In genomic region chr2:96507957-96508520, GRCh38 we compare ENCODE assay signal across 8 cellular contexts. TPM values are rescaled to one million over a fixed set of nuclear protein-coding genes. Genes with fewer than 3 reads are reported as not detected.
DNase-seq lines count a peak whose midpoint lies in the region; ATAC-seq and TF ChIP-seq lines count a peak whose summit lies in the region.

No MANE protein-coding gene starts in this region.

- intact Hi-C loops in PC-9 (cut with micrococcal nuclease; ENCODE audit: unreplicated experiment): loop anchor here (2.0 to 10.0 kb wide), 3 partner anchors 241 to 369 kb away; partner anchors contain the start of genes ASTL, CIAO1 and STARD7

- no peak overlapping the region for H3K27ac Mint-ChIP-seq in activated T-cell treated with anti-CD3 and anti-CD28 coated beads, Interleukin-2, amount 50 U/mL, for 24 hours
- H3K27ac Mint-ChIP-seq in neural progenitor cell: no peak overlapping the region

- H3K9ac ChIP-seq in fibroblast of lung (ENCODE audit: insufficient read depth, low read length) (no peak overlapping the region), neural progenitor cell (no peak overlapping the region), stomach smooth muscle (ENCODE audit: low read length in 2 of 2) (peak overlapping the region in 1 of 2 donors; percentile 36)

- H3K9me3 ChIP-seq in PC-9 (ENCODE audit: insufficient read depth, low read depth) (no peaks in the 10 kb centered on the region), fibroblast of lung (ENCODE audit: control insufficient read depth, insufficient read depth, low read depth, low read length) (no peaks in the 10 kb centered on the region), neural progenitor cell (ENCODE audit: low read depth) (no peaks in the 10 kb centered on the region), stomach smooth muscle (ENCODE audit: control insufficient read depth in 2 of 2, low read length in 2 of 2) (no peaks in the 10 kb centered on the region)

- TF ChIP-seq CTCF in PC-9 (conservative IDR thresholded peaks at IDR 0.05) (peak; percentile 100), fibroblast of lung (conservative IDR thresholded peaks at IDR 0.05 in 1 of 2, IDR thresholded peaks at IDR 0.05 in 1 of 2; ENCODE audit: low read depth in 1 of 2, low read length in 2 of 2) (peak; percentile 60 to 88), neural progenitor cell (IDR thresholded peaks at IDR 0.05) (peak; percentile 96)

- H3K4me2 ChIP-seq in PC-9: peak overlapping the region; percentile 62
- peak overlapping the region; percentile 92 for H3K4me2 ChIP-seq in fibroblast of lung (ENCODE audit: extremely low read depth, insufficient read depth, low read length)
- peak overlapping the region; percentile 67 for H3K4me2 ChIP-seq in neural progenitor cell

- peak; percentile 58 for ATAC-seq in HG03521 (IDR thresholded peaks at IDR 0.05; ENCODE audit: unreplicated experiment)

- H3K36me3 ChIP-seq in PC-9 (ENCODE audit: low read depth): no peaks in the 10 kb centered on the region
- no peaks in the 10 kb centered on the region for H3K36me3 ChIP-seq in fibroblast of lung (ENCODE audit: control insufficient read depth, insufficient read depth, low read length)
- no peaks in the 10 kb centered on the region for H3K36me3 ChIP-seq in neural progenitor cell
- no peaks in the 10 kb centered on the region for H3K36me3 ChIP-seq in stomach smooth muscle (ENCODE audit: control insufficient read depth in 2 of 2, insufficient read depth in 2 of 2, low read length in 2 of 2)

- H3K4me1 ChIP-seq in PC-9 (replicated peaks; ENCODE audit: insufficient read depth) (peaks cover 52% of the 10 kb centered on the region), fibroblast of lung (ENCODE audit: control insufficient read depth, extremely low read depth, insufficient read depth, low read length) (peaks cover 3% of the 10 kb centered on the region), neural progenitor cell (no peaks in the 10 kb centered on the region), stomach smooth muscle (ENCODE audit: control insufficient read depth, insufficient read depth, low read length) (peaks cover 17% of the 10 kb centered on the region)

- BruUV-seq in PC-9 (replicated peaks; lab: Mats Ljungman, UMichigan): no TSS peak

- H3K27ac ChIP-seq in PC-9 (no peak overlapping the region), fibroblast of lung (ENCODE audit: insufficient read depth, low read length) (no peak overlapping the region), neural progenitor cell (no peak overlapping the region), stomach smooth muscle (ENCODE audit: low read length) (no peak overlapping the region)

- no peaks in the 10 kb centered on the region for H3K9me3 Mint-ChIP-seq in activated T-cell treated with anti-CD3 and anti-CD28 coated beads, Interleukin-2, amount 50 U/mL, for 24 hours
- H3K9me3 Mint-ChIP-seq in neural progenitor cell: no peaks in the 10 kb centered on the region

- no peaks in the 10 kb centered on the region for H3K9me2 ChIP-seq in PC-9 (ENCODE audit: insufficient read depth)

- POLR2A ChIA-PET in PC-9 (lab: Charles Lee; ENCODE audit: unreplicated experiment): no interaction called here

- H2AFZ ChIP-seq in PC-9 (no peak overlapping the region), fibroblast of lung (ENCODE audit: low read length) (peak overlapping the region; percentile 65), neural progenitor cell (replicated peaks) (peak overlapping the region; percentile 86)

- H3K4me3 ChIP-seq in PC-9 (no peak overlapping the region), fibroblast of lung (replicated peaks in 1 of 4; ENCODE audit: control extremely low read depth in 1 of 4, insufficient read depth in 1 of 4, low read depth in 3 of 4, low read length in 4 of 4) (peak overlapping the region in 3 of 4 experiments; percentile 9 to 44 (median 26)), neural progenitor cell (peak overlapping the region; percentile 29), stomach smooth muscle (ENCODE audit: low read length in 2 of 2) (peak overlapping the region; percentile 27 to 70)

- peaks cover 20% of the 10 kb centered on the region for H3K4me1 Mint-ChIP-seq in activated T-cell treated with anti-CD3 and anti-CD28 coated beads, Interleukin-2, amount 50 U/mL, for 24 hours (ENCODE audit: low read depth)
- H3K4me1 Mint-ChIP-seq in neural progenitor cell: peaks cover 18% of the 10 kb centered on the region

- H4K20me1 ChIP-seq in PC-9 (ENCODE audit: insufficient read depth) (no peaks in the 10 kb centered on the region), fibroblast of lung (ENCODE audit: control insufficient read depth, extremely low read depth, insufficient read depth, low read length) (no peaks in the 10 kb centered on the region), neural progenitor cell (ENCODE audit: low read depth) (no peaks in the 10 kb centered on the region)

- H3K79me2 ChIP-seq in PC-9 (ENCODE audit: low read depth) (no peaks in the 10 kb centered on the region), fibroblast of lung (ENCODE audit: control insufficient read depth, insufficient read depth, low read length) (no peaks in the 10 kb centered on the region), neural progenitor cell (ENCODE audit: low read depth) (no peaks in the 10 kb centered on the region)

- DNase-seq in SIG-M5 treated with dmso at 0.1 percent for 504 hours (lab: John Stamatoyannopoulos, UW; ENCODE audit: unreplicated experiment) (peak; percentile 54), SIG-M5 (lab: John Stamatoyannopoulos, UW) (no peak), PC-9 (peak; percentile 52 to 79), fibroblast of lung (ENCODE audit: low read depth in 2 of 2) (peak; percentile 28 to 36), neural progenitor cell (ENCODE audit: low spot score) (peak; percentile 91)
- peak; percentile 96 for DNase-seq in activated T-cell treated with anti-CD3 and anti-CD28 coated beads, Interleukin-2, amount 50 U/mL, for 24 hours

- peaks cover 14% of the 10 kb centered on the region for H3K27me3 Mint-ChIP-seq in activated T-cell treated with anti-CD3 and anti-CD28 coated beads, Interleukin-2, amount 50 U/mL, for 24 hours
- peaks cover 17% of the 10 kb centered on the region for H3K27me3 Mint-ChIP-seq in neural progenitor cell (ENCODE audit: insufficient read depth, low read depth)

- H3K27me3 ChIP-seq in PC-9 (ENCODE audit: insufficient read depth, low read depth) (no peaks in the 10 kb centered on the region), fibroblast of lung (ENCODE audit: control insufficient read depth, insufficient read depth, low read length) (peaks cover 18% of the 10 kb centered on the region), neural progenitor cell (peaks cover 42% of the 10 kb centered on the region), stomach smooth muscle (ENCODE audit: control insufficient read depth in 1 of 2, insufficient read depth in 2 of 2, low read length in 2 of 2) (peaks cover 2 to 7% of the 10 kb centered on the region in 2 donors)

- CTCF ChIA-PET in PC-9 (lab: Charles Lee): interaction anchor here (1.1 to 4.6 kb wide), 2 partner anchors 100 to 104 kb away, joined by 3 to 35 read pairs; no protein-coding TSS in a partner anchor

- peak overlapping the region; percentile 70 for H3K4me3 Mint-ChIP-seq in activated T-cell treated with anti-CD3 and anti-CD28 coated beads, Interleukin-2, amount 50 U/mL, for 24 hours
- no peak overlapping the region for H3K4me3 Mint-ChIP-seq in neural progenitor cell

- peaks cover 30% of the 10 kb centered on the region for H3F3A ChIP-seq in PC-9 (ENCODE audit: insufficient read depth, low read depth)
- peaks cover 5% of the 10 kb centered on the region for H3F3A ChIP-seq in neural progenitor cell (ENCODE audit: low read depth)

- no peaks in the 10 kb centered on the region for H3K36me3 Mint-ChIP-seq in activated T-cell treated with anti-CD3 and anti-CD28 coated beads, Interleukin-2, amount 50 U/mL, for 24 hours (ENCODE audit: low read depth)
- no peaks in the 10 kb centered on the region for H3K36me3 Mint-ChIP-seq in neural progenitor cell

RNA-seq across cellular contexts. Expression of gene NEURL3, which starts 2.9 kb away (rescaled TPM):
- total RNA-seq in PC-9 (2021) (0.48 and 0.63 TPM in 2 replicates), fibroblast of lung (not detected in 2 replicates), neural progenitor cell (ENCODE audit: low replicate concordance) (0.12 TPM in 1 of 2 replicates, not detected in the other)
- not detected in 2 replicates for polyA plus RNA-seq in fibroblast of lung
- polyA plus RNA-seq in fibroblast of lung (2012): not detected in 2 replicates
- not detected in 2 replicates for polyA minus RNA-seq in fibroblast of lung (ENCODE audit: low replicate concordance)

RNA-seq across cellular contexts. Expression of gene ARID5A, which starts 28.5 kb away (rescaled TPM):
- total RNA-seq in PC-9 (2021) (5.1 and 6.0 TPM in 2 replicates), fibroblast of lung (7.2 and 9.7 TPM in 2 replicates), neural progenitor cell (ENCODE audit: low replicate concordance) (0.75 and 2.4 TPM in 2 replicates)
- polyA plus RNA-seq in fibroblast of lung: 4.1 and 5.2 TPM in 2 replicates
- 12.1 TPM in 2 replicates for polyA plus RNA-seq in fibroblast of lung (2012)
- 5.3 and 9.2 TPM in 2 replicates for polyA minus RNA-seq in fibroblast of lung (ENCODE audit: low replicate concordance)
